In the genomic region with DNA sequence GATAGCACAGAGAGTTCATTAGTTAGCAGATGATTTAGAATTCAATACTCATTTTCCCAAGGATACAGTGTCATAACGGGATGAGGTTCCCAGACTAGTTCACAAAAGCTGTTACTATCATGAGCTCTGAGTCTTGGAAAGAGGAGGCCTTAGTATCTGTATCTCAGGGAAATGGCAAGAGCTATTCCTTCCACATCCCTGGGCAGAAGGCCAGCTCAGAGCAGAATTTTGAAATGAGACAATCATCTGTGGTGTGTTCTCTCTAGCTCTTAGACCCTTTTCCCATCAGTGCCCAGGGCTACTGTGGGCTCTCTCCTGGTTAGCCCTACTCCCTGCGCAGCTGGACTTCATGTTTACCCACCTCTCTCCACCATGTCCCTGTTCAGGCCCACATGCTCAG, we compare ENCODE assay signal across 1 cellular context.
TF ChIP-seq lines count a peak whose summit lies in the region.

No MANE protein-coding gene starts in this region.

TF ChIP-seq in SK-N-SH, 30 proteins besides CTCF, POLR2A, EP300 and RAD21 (continued from another document):
- TF ChIP-seq RXRA (IDR thresholded peaks at IDR 0.05; ENCODE audit: borderline replicate concordance, low read depth), result no peak
